ENCODE assay signal across 10 cellular contexts in genomic region chr9:97558701-97559101, GRCh38. TPM values are rescaled to one million over a fixed set of nuclear protein-coding genes. Genes with fewer than 3 reads are reported as not detected.
A peak's percentile ranks its signal among the peaks of the same experiment; 100 is the strongest.
DNase-seq lines count a peak whose midpoint lies in the region; ATAC-seq and TF ChIP-seq lines count a peak whose summit lies in the region.
"Had no signal": no experiment of that assay in that cellular context is flagged by ENCODE, and none has a peak within 500 bp of the region (broad histone marks: within the 10 kb centered on the region; RNA-seq: fewer than 3 reads in every experiment).

No MANE protein-coding gene starts in this region.

- H3K4me1 ChIP-seq in left ventricle myocardium inferior = peaks cover 96% of the 10 kb centered on the region
- no peaks in the 10 kb centered on the region for H3K4me1 ChIP-seq in breast epithelium
- H3K4me1 ChIP-seq in upper lobe of right lung = peaks cover 33% of the 10 kb centered on the region
- H3K4me1 ChIP-seq in mesendoderm (ENCODE audit: control insufficient read depth, low read depth, low read length) = no peaks in the 10 kb centered on the region

- H3K79me1 ChIP-seq in mesendoderm (ENCODE audit: low read length) = no peaks in the 10 kb centered on the region

- no peak overlapping the region for H3K18ac ChIP-seq in mesendoderm (ENCODE audit: low read length)

- H3K4me3 ChIP-seq in left ventricle myocardium inferior = no peak overlapping the region
- H3K4me3 ChIP-seq in breast epithelium = no peak overlapping the region
- H3K4me3 ChIP-seq in upper lobe of right lung = no peak overlapping the region
- H3K4me3 ChIP-seq in mesendoderm (ENCODE audit: low read length) = no peak overlapping the region

- H3K4me2 ChIP-seq in mesendoderm (ENCODE audit: low read length) = no peak overlapping the region

- no peak overlapping the region for H3K23ac ChIP-seq in mesendoderm (ENCODE audit: low read length)

- H3K9me3 ChIP-seq in left ventricle myocardium inferior (replicated peaks) = no peaks in the 10 kb centered on the region
- H3K9me3 ChIP-seq in breast epithelium = no peaks in the 10 kb centered on the region
- no peaks in the 10 kb centered on the region for H3K9me3 ChIP-seq in upper lobe of right lung

- no peak for DNase-seq in left ventricle myocardium inferior
- DNase-seq in Right ventricle myocardium inferior (ENCODE audit: missing footprints) = no peak
- DNase-seq in breast epithelium (ENCODE audit: low spot score in 2 of 2) = no peak
- DNase-seq in upper lobe of right lung = no peak
- DNase-seq in mesendoderm = no peak
- no peak for DNase-seq in omental fat pad (ENCODE audit: low spot score)
- DNase-seq: C1 segment of cervical spinal cord had no signal

- ATAC-seq in Right ventricle myocardium inferior (no peak), HG02885 (IDR thresholded peaks at IDR 0.05; ENCODE audit: poor library complexity, unreplicated experiment) (peak; percentile 18), upper lobe of right lung (no peak), HG03025 (IDR thresholded peaks at IDR 0.05; ENCODE audit: low FRiP score, unreplicated experiment) (no peak), omental fat pad (ENCODE audit: low FRiP score) (no peak)

- no CpG with 5 or more reads among the region's 3 CpGs for WGBS in mesendoderm (ENCODE audit: extremely low coverage, insufficient coverage, low lambda C conversion rate)

- no peak overlapping the region for H3K4ac ChIP-seq in mesendoderm (ENCODE audit: low read depth, low read length)

- peak overlapping the region; percentile 95 for H3K27ac ChIP-seq in left ventricle myocardium inferior (replicated peaks)
- H3K27ac ChIP-seq in breast epithelium = peak overlapping the region; percentile 74 to 78
- H3K27ac ChIP-seq in upper lobe of right lung = peak overlapping the region; percentile 78
- H3K27ac ChIP-seq in mesendoderm (ENCODE audit: low read depth, low read length) = no peak overlapping the region

- intact Hi-C loops in left ventricle myocardium inferior (cut with micrococcal nuclease) = no loop called here
- intact Hi-C loops in Right ventricle myocardium inferior (cut with DNase I) = loop anchor here (5.0 kb wide), 1 partner anchor 41 kb away; no protein-coding TSS in a partner anchor
- intact Hi-C loops in breast epithelium (cut with DNase I; ENCODE audit: low total_unique reads) = no loop called here
- intact Hi-C loops in upper lobe of right lung (cut with DNase I) = no loop called here

- H4K8ac ChIP-seq in mesendoderm (ENCODE audit: low read depth, low read length) = no peak overlapping the region

- H2AK5ac ChIP-seq in mesendoderm (ENCODE audit: low read length) = no peak overlapping the region

- no peak for TF ChIP-seq CTCF in left ventricle myocardium inferior (IDR thresholded peaks at IDR 0.05; ENCODE audit: borderline replicate concordance)
- TF ChIP-seq CTCF in breast epithelium (IDR thresholded peaks at IDR 0.05) = no peak
- no peak for TF ChIP-seq CTCF in upper lobe of right lung (IDR thresholded peaks at IDR 0.05)
- no peak for TF ChIP-seq CTCF in omental fat pad (IDR thresholded peaks at IDR 0.05)

- no peaks in the 10 kb centered on the region for H3K79me2 ChIP-seq in mesendoderm (ENCODE audit: control insufficient read depth, insufficient read depth, low read length)

- TF ChIP-seq POLR2A in breast epithelium (IDR thresholded peaks at IDR 0.05) = no peak

- no peak overlapping the region for H2BK120ac ChIP-seq in mesendoderm (ENCODE audit: low read depth, low read length)

- H2BK15ac ChIP-seq in mesendoderm (replicated peaks; ENCODE audit: low read depth) = no peak overlapping the region

- no peak overlapping the region for H2BK5ac ChIP-seq in mesendoderm (ENCODE audit: low read length)

- peaks cover 2% of the 10 kb centered on the region for H3K36me3 ChIP-seq in left ventricle myocardium inferior
- no peaks in the 10 kb centered on the region for H3K36me3 ChIP-seq in breast epithelium
- no peaks in the 10 kb centered on the region for H3K36me3 ChIP-seq in upper lobe of right lung
- H3K36me3 ChIP-seq in mesendoderm (ENCODE audit: control insufficient read depth, insufficient read depth, low read length) = no peaks in the 10 kb centered on the region

- no peak overlapping the region for H3K56ac ChIP-seq in mesendoderm (ENCODE audit: low read length)

- H4K5ac ChIP-seq in mesendoderm (ENCODE audit: low read length) = no peak overlapping the region

- H3K9ac ChIP-seq in mesendoderm (ENCODE audit: low read length) = no peak overlapping the region

- H3K27me3 ChIP-seq in left ventricle myocardium inferior (ENCODE audit: low read depth) = no peaks in the 10 kb centered on the region
- H3K27me3 ChIP-seq in breast epithelium = no peaks in the 10 kb centered on the region
- H3K27me3 ChIP-seq in upper lobe of right lung = no peaks in the 10 kb centered on the region
- no peaks in the 10 kb centered on the region for H3K27me3 ChIP-seq in mesendoderm (ENCODE audit: insufficient read depth, low read length, poor library complexity)

RNA-seq across cellular contexts. Expression of gene TMOD1, which starts 57.2 kb away (rescaled TPM):
- total RNA-seq in left ventricle myocardium inferior = 186 TPM
- total RNA-seq in Right ventricle myocardium inferior = 192 TPM
- total RNA-seq in breast epithelium = 10 to 100 TPM; 10.4 to 15.4 (median 13.9) TPM
- 11.3 TPM for total RNA-seq in upper lobe of right lung
- polyA plus RNA-seq in mesendoderm (2013, experiment 1 of 2) = 0.53 TPM
- polyA plus RNA-seq in mesendoderm (2013, experiment 2 of 2) = 0.62 TPM
- 10 to 100 TPM; 10.1 to 33.8 (median 21.0) TPM for total RNA-seq in omental fat pad
- total RNA-seq: bronchial epithelial cell had no signal
